Comparison of ENCODE assay signal across 8 cellular contexts in genomic region chr3:150703756-150704344, GRCh38. TPM values are rescaled to one million over a fixed set of nuclear protein-coding genes. Genes with fewer than 3 reads are reported as not detected.
DNase-seq lines count a peak whose midpoint lies in the region; ATAC-seq and TF ChIP-seq lines count a peak whose summit lies in the region.

Gene ERICH6 (minus strand): TSS chr3:150703920. CDS start chr3:150703898, 22 bp downstream.

- CTCF ChIA-PET in Calu3 (lab: Charles Lee): interaction anchor here (0.6 to 1.5 kb wide), 14 partner anchors 14 to 1519 kb away, joined by 3 to 8 read pairs (median 4); partner anchors contain the start of gene SIAH2

- H3K9me3 Mint-ChIP-seq in Calu3 (ENCODE audit: low read depth, unreplicated experiment): peaks cover 8% of the 10 kb centered on the region

- TF ChIP-seq CTCF in Calu3 (IDR thresholded peaks at IDR 0.05; ENCODE audit: unreplicated experiment): peak; percentile 23

- H3K4me1 Mint-ChIP-seq in Calu3 (ENCODE audit: low read depth, unreplicated experiment): peaks cover 10% of the 10 kb centered on the region

- peak; percentile 98 for DNase-seq in Calu3
- DNase-seq in HT1080 (ENCODE audit: low read depth): peak; percentile 83
- DNase-seq in NOMO-1 treated with dmso at 0.1 percent for 144 hours (lab: John Stamatoyannopoulos, UW; ENCODE audit: unreplicated experiment): peak; percentile 93
- DNase-seq in activated CD8-positive, alpha-beta memory T cell treated with anti-CD3 and anti-CD28 coated beads, Interleukin-2, amount 50 U/mL, for 4 hours: peak; percentile 70
- peak; percentile 87 for DNase-seq in epidermal melanocyte (ENCODE audit: insufficient read length, low spot score)
- DNase-seq in middle frontal gyrus (ENCODE audit: extremely low spot score, low spot score): peak; percentile 74
- DNase-seq in stimulated activated CD8-positive, alpha-beta memory T cell treated with anti-CD3 and anti-CD28 coated beads, Interleukin-2, amount 100 ng/mL, for 48 hours (ENCODE audit: low read depth in 2 of 2): peak; percentile 79 to 80

- intact Hi-C loops in Calu3 (cut with micrococcal nuclease; ENCODE audit: unreplicated experiment): loop anchor here (5.0 kb wide), 1 partner anchor 102 kb away; the partner anchor contains the start of gene SELENOT

- H3K27ac Mint-ChIP-seq in Calu3 (ENCODE audit: unreplicated experiment): peak within 1 kb of the TSS; percentile 96

- H3K36me3 Mint-ChIP-seq in Calu3 (ENCODE audit: insufficient read depth, unreplicated experiment): peaks cover 19% of the 10 kb centered on the region

- ATAC-seq in GM21367 (IDR thresholded peaks at IDR 0.05; ENCODE audit: unreplicated experiment): peak; percentile 99

- peak within 1 kb of the TSS; percentile 81 for H3K4me3 Mint-ChIP-seq in Calu3 (ENCODE audit: low read depth, unreplicated experiment)

- no peaks in the 10 kb centered on the region for H3K27me3 Mint-ChIP-seq in Calu3 (ENCODE audit: unreplicated experiment)

- no TSS peak for BruUV-seq in Calu3 (replicated peaks; lab: Mats Ljungman, UMichigan)

RNA-seq across cellular contexts. Expression of gene ERICH6, which starts in this region (rescaled TPM):
- 0.29 TPM in 1 of 2 replicates, not detected in the other for total RNA-seq in Calu3 (2022)
- not detected in 2 replicates for total RNA-seq in HT1080 (2014; rRNA removed; shearing (Covaris generic))
- polyA plus RNA-seq in HT1080 (2015; cell fraction: cytosol; rRNA removed): 0.03 TPM in 1 of 2 replicates, not detected in the other
- polyA plus RNA-seq in HT1080 (2015; cell fraction: nucleus; rRNA removed): 0.10 TPM in 1 of 2 replicates, not detected in the other

Comparison
In these comparisons a context has a peak if more than half of its experiments do, and no peak if none do; other contexts are left out.
1. Peak in every context shown above with its lines: DNase-seq and ATAC-seq.
2. Peak in DNase-seq in Calu3; RNA of the gene not detected or under 1 TPM.
3. Peak in DNase-seq in HT1080; RNA of the gene not detected or under 1 TPM.